In the genomic region with DNA sequence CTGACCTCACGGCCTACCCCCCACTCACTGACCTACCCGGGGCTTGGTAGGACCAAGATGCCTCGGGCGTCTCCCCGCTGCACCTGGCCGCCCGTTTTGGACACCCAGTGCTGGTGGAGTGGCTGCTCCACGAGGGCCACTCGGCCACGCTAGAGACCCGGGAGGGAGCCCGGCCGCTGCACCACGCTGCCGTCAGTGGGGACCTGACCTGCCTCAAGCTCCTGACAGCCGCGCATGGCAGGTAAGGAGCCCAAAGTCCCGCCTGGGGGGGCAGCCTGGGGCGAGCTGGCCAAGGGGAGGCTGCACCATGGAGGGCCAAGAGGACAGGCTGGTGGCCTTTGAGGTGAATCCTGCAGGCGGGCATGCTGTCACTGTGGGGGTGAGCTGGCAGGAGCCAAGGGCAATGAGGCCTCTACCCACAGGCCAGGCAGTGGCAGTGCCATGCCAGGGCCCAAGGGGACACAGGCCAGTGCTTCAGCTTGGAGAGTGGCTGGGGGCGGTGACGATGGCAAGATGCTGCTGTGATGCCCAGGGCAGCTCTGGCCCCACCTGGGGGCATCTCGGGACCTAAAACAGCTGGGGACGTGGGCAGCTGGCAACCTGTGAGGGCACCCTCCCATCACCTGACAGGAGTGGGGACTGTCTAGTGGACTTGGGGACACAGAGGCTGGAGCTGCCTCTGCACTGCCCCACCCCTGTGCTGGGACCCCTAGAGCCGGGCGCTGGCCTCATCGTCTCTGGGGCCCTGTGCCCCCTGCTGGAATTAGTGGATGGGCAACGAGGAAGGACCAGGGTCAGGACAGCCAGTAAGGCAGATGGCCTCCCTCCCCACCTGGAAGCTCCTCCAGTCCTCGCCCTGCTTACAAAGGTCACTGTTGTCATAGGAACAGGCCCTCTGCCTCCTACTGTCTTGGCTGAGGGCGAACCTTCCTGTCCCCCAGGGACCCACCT, we compare ENCODE assay signal across 1 cellular context.
TF ChIP-seq lines count a peak whose summit lies in the region.

No MANE protein-coding gene starts in this region.

TF ChIP-seq in IMR-90, 13 proteins besides CTCF, POLR2A, EP300 and RAD21:
- no peak for TF ChIP-seq CEBPB (IDR thresholded peaks at IDR 0.05; ENCODE audit: low read depth, low read length)
